In genomic region chr9:129412814-129413536, GRCh38 we compare ENCODE assay signal across 8 cellular contexts.
DNase-seq lines count a peak whose midpoint lies in the region; ATAC-seq, FAIRE-seq and TF ChIP-seq lines count a peak whose summit lies in the region.

No MANE protein-coding gene starts in this region.

- peak; percentile 22 for ATAC-seq in GM21381 (IDR thresholded peaks at IDR 0.05; ENCODE audit: unreplicated experiment)

- WGBS in sigmoid colon, 2 donors, result 3 to 5% methylated on average over 49 of the region's 49 CpGs

- TF ChIP-seq EP300 in sigmoid colon (IDR thresholded peaks at IDR 0.05), result peak in 2 of 4 donors; percentile 18 to 48

- peak overlapping the region; percentile 73; the same call in 1 of the 2 replicates for H3K9ac ChIP-seq in iPS-20b (ENCODE audit: low read depth, low read length)

- intact Hi-C loops in sigmoid colon (cut with DNase I), result loop anchor here (2.0 to 5.0 kb wide), 8 partner anchors 48 to 272 kb away; no protein-coding TSS in a partner anchor

- TF ChIP-seq POLR2A in sigmoid colon (IDR thresholded peaks at IDR 0.05), result peak in 1 of 2 donors; percentile 28

- H3K27ac ChIP-seq in brain microvascular endothelial cell (peak overlapping the region; percentile 97), iPS-20b (ENCODE audit: low read length) (no peak overlapping the region), sigmoid colon (peak overlapping the region; percentile 94 to 100 (median 98))

- FAIRE-seq in HTR-8/SVneo (lab: Jason Lieb, UNC), result no peak

- H3K9me3 ChIP-seq in iPS-20b (ENCODE audit: insufficient read depth, low read depth, low read length) (no peaks in the 10 kb centered on the region), sigmoid colon (no peaks in the 10 kb centered on the region)

- H3K27me3 ChIP-seq in brain microvascular endothelial cell (replicated peaks), result no peaks in the 10 kb centered on the region
- H3K27me3 ChIP-seq in iPS-20b (ENCODE audit: insufficient read depth, low read length), result peaks cover 4% of the 10 kb centered on the region; the same call in 1 of the 2 replicates
- H3K27me3 ChIP-seq in sigmoid colon, result no peaks in the 10 kb centered on the region

- peak overlapping the region; percentile 9 for H3K4me3 ChIP-seq in brain microvascular endothelial cell (ENCODE audit: low read depth, low read length)
- peak overlapping the region; percentile 64; the same call in 1 of the 2 replicates for H3K4me3 ChIP-seq in iPS-20b (ENCODE audit: low read length)
- peak overlapping the region; percentile 42 to 63 (median 57) for H3K4me3 ChIP-seq in sigmoid colon

- H3K36me3 ChIP-seq in brain microvascular endothelial cell (replicated peaks) (no peaks in the 10 kb centered on the region), iPS-20b (ENCODE audit: insufficient read depth, low read depth, low read length) (no peaks in the 10 kb centered on the region), sigmoid colon (no peaks in the 10 kb centered on the region)

- TF ChIP-seq CTCF in brain microvascular endothelial cell (IDR thresholded peaks at IDR 0.05; ENCODE audit: low read depth, low read length, missing control alignments), result no peak
- peak in 1 of 4 experiments; percentile 30 for TF ChIP-seq CTCF in sigmoid colon (IDR thresholded peaks at IDR 0.05)

- H3K4me1 ChIP-seq in iPS-20b (ENCODE audit: insufficient read depth, low read length), result peaks cover 15% of the 10 kb centered on the region; the same call in 1 of the 2 replicates
- H3K4me1 ChIP-seq in sigmoid colon, result peaks cover 0 to 43% (median 40%) of the 10 kb centered on the region in 4 donors

- peak; percentile 71 for DNase-seq in COLO668 (lab: John Stamatoyannopoulos, UW; ENCODE audit: unreplicated experiment)
- peak; percentile 40 for DNase-seq in HTR-8/SVneo (ENCODE audit: insufficient read length, low spot score)
- DNase-seq in SW480 (ENCODE audit: low spot score), result peak; percentile 71
- peak; percentile 73 for DNase-seq in brain microvascular endothelial cell
- DNase-seq in sigmoid colon, result peak; percentile 90
- no peak for DNase-seq in SHP77 (lab: John Stamatoyannopoulos, UW)

- in situ Hi-C loops in brain microvascular endothelial cell (cut with HindIII; ENCODE audit: low pct_ligation_motif_present, low sequenced_read_pairs), result no loop called here

Comparison
In these comparisons a context has a peak if more than half of its experiments do, and no peak if none do; other contexts are left out.
1. DNase-seq: peak in COLO668 (single experiment), HTR-8/SVneo (single experiment), SW480 (single experiment), brain microvascular endothelial cell (single experiment) and sigmoid colon (single experiment); none in SHP77 (0 of 2).
2. H3K4me3 ChIP-seq: peak in every context shown above with its lines; median percentile 64 in iPS-20b; 57 in sigmoid colon; 9 in brain microvascular endothelial cell.